In the genomic region with DNA sequence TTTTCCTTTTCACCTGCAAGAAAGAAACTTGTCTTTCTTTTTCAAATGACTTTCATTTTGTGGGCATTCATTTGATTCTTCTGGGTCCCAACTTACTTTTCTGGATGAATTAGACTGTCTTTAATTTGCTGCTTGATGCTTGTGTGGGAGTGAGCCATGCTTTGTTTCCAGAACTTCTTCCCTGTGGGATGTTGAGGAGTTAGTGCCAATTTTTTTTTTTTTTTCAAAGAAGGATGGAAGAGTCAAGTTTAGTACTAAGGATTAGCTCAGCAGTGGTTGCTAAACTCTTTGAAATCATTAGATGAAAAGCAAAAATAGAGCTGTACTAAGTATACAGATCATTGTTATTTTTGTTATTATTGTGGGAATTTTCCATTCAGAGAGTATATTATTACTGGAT, we compare ENCODE assay signal across 30 cellular contexts.
"Had no signal": no experiment of that assay in that cellular context is flagged by ENCODE, and none has a peak within 500 bp of the region (broad histone marks: within the 10 kb centered on the region; RNA-seq: fewer than 3 reads in every experiment).

No MANE protein-coding gene starts in this region.

- H3K9ac ChIP-seq: KMS-11, SK-N-SH had no signal

- H3K4me1 ChIP-seq: adrenal gland, breast epithelium, SJSA1 had no signal

- H3K4me1 Mint-ChIP-seq: activated CD4-positive, alpha-beta T cell treated with anti-CD3 and anti-CD28 coated beads for 36 hours; activated CD4-positive, alpha-beta T cell treated with anti-CD3 and anti-CD28 coated beads, Interleukin-2, amount 10 ng/mL, durations not matched to agents 7 days and 5 days had no signal

- H3K36me3 ChIP-seq: adrenal gland, breast epithelium, SJSA1 had no signal

- H3K27ac ChIP-seq: adrenal gland, body of pancreas, KMS-11, SJSA1 had no signal

- H3K27ac Mint-ChIP-seq: activated CD4-positive, alpha-beta T cell treated with anti-CD3 and anti-CD28 coated beads for 36 hours; activated CD4-positive, alpha-beta T cell treated with anti-CD3 and anti-CD28 coated beads, Interleukin-2, amount 10 ng/mL, durations not matched to agents 7 days and 5 days; activated CD8-positive, alpha-beta T cell treated with anti-CD3 and anti-CD28 coated beads, Interleukin-2, amount 10 ng/mL, durations not matched to agents 7 days and 5 days; activated naive CD4-positive, alpha-beta T cell treated with anti-CD3 and anti-CD28 coated beads for 36 hours; activated naive CD4-positive, alpha-beta T cell treated with anti-CD3 and anti-CD28 coated beads, Interleukin-2, amount 50 U/mL, for 72 hours; activated T-cell treated with anti-CD3 and anti-CD28 coated beads, Interleukin-2, amount 50 U/mL, for 24 hours; activated T-helper 2 cell treated with anti-CD3 and anti-CD28 coated beads, Interferon-gamma antibody, Interleukin-2, Interleukin-4, amounts not matched to agents 10 μg/mL and 5 μg/mL and 100 μg/mL, durations not matched to agents 14 hours and 24 hours and 36 hours; T-helper 1 cell treated with Interleukin-12 subunit alpha and Interleukin-12 subunit beta and Interleukin-4 antibody, amounts not matched to agents 30 μg/mL and 1 μg/mL, for 36 hours; T-helper 2 cell treated with Interferon-gamma antibody and Interleukin-4, amounts not matched to agents 5 μg/mL and 100 μg/mL, for 36 hours; WTC11 had no signal

- ATAC-seq: activated CD4-positive, alpha-beta T cell treated with anti-CD3 and anti-CD28 coated beads for 36 hours; activated CD4-positive, CD25-positive, alpha-beta regulatory T cell treated with anti-CD3 and anti-CD28 coated beads, Interleukin-2, amount 50 U/mL, for 24 hours; activated CD8-positive, alpha-beta T cell treated with anti-CD3 and anti-CD28 coated beads, Interleukin-2, amount 10 ng/mL, durations not matched to agents 7 days and 5 days; activated naive CD4-positive, alpha-beta T cell treated with anti-CD3 and anti-CD28 coated beads, Interleukin-2, amount 50 U/mL, for 72 hours; body of pancreas; WTC11 had no signal

- H3K27me3 ChIP-seq: adrenal gland, body of pancreas, breast epithelium, SJSA1 had no signal

- H3K4me3 ChIP-seq: adrenal gland, body of pancreas, breast epithelium, SJSA1 had no signal

- H3K9me3 ChIP-seq: adrenal gland, body of pancreas, breast epithelium, SJSA1, SK-N-SH had no signal

- H3K4me2 ChIP-seq: KMS-11, SK-N-SH had no signal

- H3K4me3 Mint-ChIP-seq: activated CD4-positive, alpha-beta T cell treated with anti-CD3 and anti-CD28 coated beads for 36 hours; activated CD4-positive, alpha-beta T cell treated with anti-CD3 and anti-CD28 coated beads, Interleukin-2, amount 10 ng/mL, durations not matched to agents 7 days and 5 days; activated CD8-positive, alpha-beta T cell treated with anti-CD3 and anti-CD28 coated beads, Interleukin-2, amount 10 ng/mL, durations not matched to agents 7 days and 5 days; activated naive CD4-positive, alpha-beta T cell treated with anti-CD3 and anti-CD28 coated beads for 36 hours; activated T-cell treated with anti-CD3 and anti-CD28 coated beads, Interleukin-2, amount 50 U/mL, for 24 hours; T-helper 1 cell treated with Interleukin-12 subunit alpha and Interleukin-12 subunit beta and Interleukin-4 antibody, amounts not matched to agents 30 μg/mL and 1 μg/mL, for 36 hours; T-helper 2 cell treated with Interferon-gamma antibody and Interleukin-4, amounts not matched to agents 5 μg/mL and 100 μg/mL, for 36 hours; WTC11 had no signal

- FAIRE-seq: astrocyte had no signal

- DNase-seq: activated CD4-positive, alpha-beta T cell treated with anti-CD3 and anti-CD28 coated beads for 36 hours; activated CD4-positive, alpha-beta T cell treated with anti-CD3 and anti-CD28 coated beads, Interleukin-2, amount 10 ng/mL, durations not matched to agents 7 days and 5 days; activated CD4-positive, alpha-beta T cell treated with anti-CD3 and anti-CD28 coated beads, Interleukin-2, amount 50 U/mL, for 48 hours; activated CD8-positive, alpha-beta T cell treated with anti-CD3 and anti-CD28 coated beads, Interleukin-2, amount 10 ng/mL, durations not matched to agents 7 days and 5 days; activated gamma-delta T cell; activated naive CD4-positive, alpha-beta T cell treated with anti-CD3 and anti-CD28 coated beads for 36 hours; activated T-cell treated with anti-CD3 and anti-CD28 coated beads, Interleukin-2, amount 50 U/mL, for 24 hours; adrenal gland; body of pancreas; NCI-H1105; NCI-H1417 treated with DMSO at 0.1 percent for 48 hours; NCI-H187 treated with DMSO at 0.1 percent for 48 hours; NCI-H2081; NCI-H2227 treated with DMSO at 0.1 percent for 48 hours; NCI-H446; NCI-H526 treated with DMSO at 0.1 percent for 48 hours; NCI-H774; OCI-M1; SHP77 treated with DMSO at 0.1 percent for 48 hours; SK-N-SH had no signal

- H3K9me3 Mint-ChIP-seq: activated CD4-positive, alpha-beta T cell treated with anti-CD3 and anti-CD28 coated beads, Interleukin-2, amount 10 ng/mL, durations not matched to agents 7 days and 5 days; activated naive CD4-positive, alpha-beta T cell treated with anti-CD3 and anti-CD28 coated beads for 36 hours; activated T-cell treated with anti-CD3 and anti-CD28 coated beads, Interleukin-2, amount 50 U/mL, for 24 hours; activated T-helper 2 cell treated with anti-CD3 and anti-CD28 coated beads, Interferon-gamma antibody, Interleukin-2, Interleukin-4, amounts not matched to agents 10 μg/mL and 5 μg/mL and 100 μg/mL, durations not matched to agents 14 hours and 24 hours and 36 hours; T-helper 1 cell treated with Interleukin-12 subunit alpha and Interleukin-12 subunit beta and Interleukin-4 antibody, amounts not matched to agents 30 μg/mL and 1 μg/mL, for 36 hours; T-helper 2 cell treated with Interferon-gamma antibody and Interleukin-4, amounts not matched to agents 5 μg/mL and 100 μg/mL, for 36 hours had no signal
